Comparison of ENCODE assay signal across 1 cellular context in the genomic region with DNA sequence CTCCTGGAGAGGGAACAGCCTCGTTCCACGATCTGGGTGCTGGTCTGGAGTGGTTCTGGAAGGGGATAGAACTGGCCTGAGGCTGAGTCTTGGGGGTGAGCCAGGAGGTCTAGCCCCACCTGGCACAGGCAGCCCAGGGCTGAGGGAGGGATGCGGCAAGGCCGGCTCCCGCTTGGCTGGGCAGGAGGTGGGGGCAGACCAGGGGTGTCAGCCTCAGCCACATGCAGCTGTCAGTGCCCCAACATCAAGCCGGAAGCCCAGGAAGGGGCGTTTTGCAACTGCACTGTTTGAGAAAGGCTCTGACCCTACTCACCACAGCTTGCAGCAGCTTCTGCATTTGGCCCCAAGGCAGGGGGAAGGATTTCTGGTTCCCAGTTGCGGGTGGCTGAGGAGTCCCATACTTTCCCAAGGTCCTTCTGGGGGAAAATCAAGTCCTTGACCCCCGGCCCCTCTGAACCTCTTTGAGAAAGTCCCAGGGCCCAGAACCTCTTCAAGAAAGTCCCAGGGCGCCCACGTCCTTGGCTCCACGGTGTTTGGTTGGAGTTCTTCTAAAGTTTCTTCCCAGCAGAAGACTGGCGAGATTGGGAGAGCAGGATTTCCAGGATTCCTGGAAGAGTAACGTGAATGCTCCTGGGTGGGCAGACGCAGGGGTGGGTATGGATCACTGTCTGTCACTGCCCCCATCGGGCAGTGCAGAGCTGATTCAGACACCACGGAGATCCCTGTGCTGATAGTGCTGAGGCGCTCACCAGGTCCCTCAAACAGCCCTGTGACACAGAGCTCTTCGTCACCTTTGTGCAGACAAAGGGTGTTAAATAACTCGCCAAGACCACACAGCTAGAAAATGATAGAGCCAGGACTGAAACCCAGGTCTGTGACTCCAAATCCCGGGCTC.
TF ChIP-seq lines count a peak whose summit lies in the region.

No MANE protein-coding gene starts in this region.

TF ChIP-seq in HCT116, 20 proteins besides CTCF, POLR2A, EP300 and RAD21 (continued from another document):
- no peak for TF ChIP-seq YY1 (IDR thresholded peaks at IDR 0.05; ENCODE audit: extremely low read depth, insufficient replicate concordance, low read depth, low read length)
- TF ChIP-seq FOSL1 (IDR thresholded peaks at IDR 0.05; ENCODE audit: low read depth) = no peak
- TF ChIP-seq SP1 (IDR thresholded peaks at IDR 0.05; ENCODE audit: low read depth) = no peak
- no peak for TF ChIP-seq EZH2 (IDR thresholded peaks at IDR 0.05)
- no peak for TF ChIP-seq SRF (IDR thresholded peaks at IDR 0.05; ENCODE audit: low read depth)
- no peak for TF ChIP-seq ZBTB33 (IDR thresholded peaks at IDR 0.05; ENCODE audit: extremely low read depth, insufficient replicate concordance, low read length)
- no peak for TF ChIP-seq TCF7L2 (IDR thresholded peaks at IDR 0.05; ENCODE audit: borderline replicate concordance, extremely low read depth, insufficient read depth, insufficient read length)
- TF ChIP-seq, protein P1, sequence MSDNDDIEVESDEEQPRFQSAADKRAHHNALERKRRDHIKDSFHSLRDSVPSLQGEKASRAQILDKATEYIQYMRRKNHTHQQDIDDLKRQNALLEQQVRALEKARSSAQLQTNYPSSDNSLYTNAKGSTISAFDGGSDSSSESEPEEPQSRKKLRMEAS (IDR thresholded peaks at IDR 0.05) = no peak
- TF ChIP-seq ZNF274 (IDR thresholded peaks at IDR 0.05; ENCODE audit: low read depth, low read length) = no peak
- no peak for TF ChIP-seq CBX3 (IDR thresholded peaks at IDR 0.05; ENCODE audit: low read depth)
- TF ChIP-seq ELF1 (IDR thresholded peaks at IDR 0.05; ENCODE audit: borderline replicate concordance, low read depth) = no peak
